16 cellular contexts compared by ENCODE assay signal in genomic region chr7:152866791-152867481, GRCh38.
A peak's percentile ranks its signal among the peaks of the same experiment; 100 is the strongest.
DNase-seq lines count a peak whose midpoint lies in the region; ATAC-seq and TF ChIP-seq lines count a peak whose summit lies in the region.
"Had no signal": no experiment of that assay in that cellular context is flagged by ENCODE, and none has a peak within 500 bp of the region (broad histone marks: within the 10 kb centered on the region; RNA-seq: fewer than 3 reads in every experiment).

No MANE protein-coding gene starts in this region.

- no peak for ATAC-seq in activated T-cell treated with anti-CD3 and anti-CD28 coated beads, Interleukin-2, amount 50 U/mL, for 72 hours (replicated peaks in 1 of 2)
- no peak for ATAC-seq in stimulated activated effector memory CD8-positive, alpha-beta T cell treated with anti-CD3 and anti-CD28 coated beads, Interleukin-12 subunit alpha, Interleukin-12 subunit beta, amount 100 ng/mL, for 72 hours
- no peak for ATAC-seq in SK-N-SH treated with all-trans-retinoic acid at 6 μM for 48 hours
- ATAC-seq: Right ventricle myocardium inferior had no signal

- H3K27me3 Mint-ChIP-seq in activated T-cell treated with anti-CD3 and anti-CD28 coated beads, Interleukin-2, amount 50 U/mL, for 72 hours (ENCODE audit: low read depth): no peaks in the 10 kb centered on the region
- H3K27me3 Mint-ChIP-seq in chondrocyte (ENCODE audit: low read depth): no peaks in the 10 kb centered on the region
- H3K27me3 Mint-ChIP-seq: B cell had no signal

- no peaks in the 10 kb centered on the region for H3K9me3 Mint-ChIP-seq in activated T-cell treated with anti-CD3 and anti-CD28 coated beads, Interleukin-2, amount 50 U/mL, for 72 hours
- no peaks in the 10 kb centered on the region for H3K9me3 Mint-ChIP-seq in chondrocyte (ENCODE audit: low read depth)
- no peaks in the 10 kb centered on the region for H3K9me3 Mint-ChIP-seq in stimulated activated effector memory CD8-positive, alpha-beta T cell treated with anti-CD3 and anti-CD28 coated beads, Interleukin-12 subunit alpha, Interleukin-12 subunit beta, amount 100 ng/mL, for 72 hours

- peak overlapping the region; percentile 48 for H3K27ac Mint-ChIP-seq in activated T-cell treated with anti-CD3 and anti-CD28 coated beads, Interleukin-2, amount 50 U/mL, for 72 hours
- peak overlapping the region; percentile 74 for H3K27ac Mint-ChIP-seq in chondrocyte (ENCODE audit: unreplicated experiment)
- peak overlapping the region; percentile 26 for H3K27ac Mint-ChIP-seq in stimulated activated effector memory CD8-positive, alpha-beta T cell treated with anti-CD3 and anti-CD28 coated beads, Interleukin-12 subunit alpha, Interleukin-12 subunit beta, amount 100 ng/mL, for 72 hours
- H3K27ac Mint-ChIP-seq: B cell had no signal

- no peak overlapping the region for H3K4me3 Mint-ChIP-seq in activated T-cell treated with anti-CD3 and anti-CD28 coated beads, Interleukin-2, amount 50 U/mL, for 72 hours
- H3K4me3 Mint-ChIP-seq in chondrocyte (ENCODE audit: unreplicated experiment): no peak overlapping the region
- no peak overlapping the region for H3K4me3 Mint-ChIP-seq in stimulated activated effector memory CD8-positive, alpha-beta T cell treated with anti-CD3 and anti-CD28 coated beads, Interleukin-12 subunit alpha, Interleukin-12 subunit beta, amount 100 ng/mL, for 72 hours
- H3K4me3 Mint-ChIP-seq: B cell had no signal

- no peaks in the 10 kb centered on the region for H3K4me1 Mint-ChIP-seq in activated T-cell treated with anti-CD3 and anti-CD28 coated beads, Interleukin-2, amount 50 U/mL, for 72 hours (ENCODE audit: low read depth)
- H3K4me1 Mint-ChIP-seq in chondrocyte (ENCODE audit: low read depth): peaks cover 8% of the 10 kb centered on the region
- H3K4me1 Mint-ChIP-seq in stimulated activated effector memory CD8-positive, alpha-beta T cell treated with anti-CD3 and anti-CD28 coated beads, Interleukin-12 subunit alpha, Interleukin-12 subunit beta, amount 100 ng/mL, for 72 hours: peaks cover 1% of the 10 kb centered on the region
- H3K4me1 Mint-ChIP-seq: B cell had no signal

- no peak for DNase-seq in activated T-cell treated with anti-CD3 and anti-CD28 coated beads, Interleukin-2, amount 50 U/mL, for 72 hours
- DNase-seq in activated T-cell treated with anti-CD3 and anti-CD28 coated beads, Interleukin-2, amount 50 U/mL, for 1 hour: no peak
- DNase-seq in chondrocyte (ENCODE audit: low spot score): peak; percentile 88
- peak; percentile 51 for DNase-seq in mesenteric fat pad (ENCODE audit: low spot score)
- no peak for DNase-seq in stimulated activated effector memory CD8-positive, alpha-beta T cell treated with anti-CD3 and anti-CD28 coated beads, Interleukin-12 subunit alpha, Interleukin-12 subunit beta, amount 100 ng/mL, for 72 hours (ENCODE audit: low spot score in 2 of 2)
- DNase-seq in stimulated activated CD4-positive, alpha-beta T cell treated with anti-CD3 and anti-CD28 coated beads, Interleukin-12 subunit alpha, Interleukin-12 subunit beta, amount 100 ng/mL, for 4 hours: no peak
- no peak for DNase-seq in stimulated activated CD4-positive, alpha-beta T cell treated with anti-CD3 and anti-CD28 coated beads, Interleukin-15, amount 100 ng/mL, for 24 hours
- DNase-seq: DMS79 treated with DMSO at 0.1 percent for 48 hours, GOT3, NCI-H146, NCI-H2081, NCI-H446 treated with DMSO at 0.1 percent for 48 hours, NCI-H69 had no signal

- peaks cover 0 to 1% of the 10 kb centered on the region in 2 donors for H3K36me3 Mint-ChIP-seq in activated T-cell treated with anti-CD3 and anti-CD28 coated beads, Interleukin-2, amount 50 U/mL, for 72 hours (ENCODE audit: insufficient read depth in 2 of 2)
- H3K36me3 Mint-ChIP-seq in chondrocyte (ENCODE audit: low read depth): no peaks in the 10 kb centered on the region
- no peaks in the 10 kb centered on the region for H3K36me3 Mint-ChIP-seq in stimulated activated effector memory CD8-positive, alpha-beta T cell treated with anti-CD3 and anti-CD28 coated beads, Interleukin-12 subunit alpha, Interleukin-12 subunit beta, amount 100 ng/mL, for 72 hours

- TF ChIP-seq CTCF in chondrocyte (IDR thresholded peaks at IDR 0.05): no peak

TF ChIP-seq in SK-N-SH treated with all-trans-retinoic acid at 6 μM for 48 hours, 23 proteins besides CTCF, POLR2A, EP300 and RAD21:
- TF ChIP-seq BACH2 (CRISPR knock-in tag; IDR thresholded peaks at IDR 0.05; ENCODE audit: borderline replicate concordance) (no peak), RARB (CRISPR knock-in tag; IDR thresholded peaks at IDR 0.05) (no peak), ZNF8 (CRISPR knock-in tag; IDR thresholded peaks at IDR 0.05) (no peak), ZFP3 (CRISPR knock-in tag; IDR thresholded peaks at IDR 0.05) (no peak), GLIS3 (CRISPR knock-in tag; IDR thresholded peaks at IDR 0.05) (no peak), ZNF70 (CRISPR knock-in tag; IDR thresholded peaks at IDR 0.05) (no peak), SNAI2 (CRISPR knock-in tag; IDR thresholded peaks at IDR 0.05) (no peak)
TF ChIP-seq in SK-N-SH treated with all-trans-retinoic acid at 6 μM for 48 hours: peak in this region for 0.

Comparison
In these comparisons a context has a peak if more than half of its experiments do, and no peak if none do; other contexts are left out.
1. DNase-seq: peak in chondrocyte (single experiment) and mesenteric fat pad (single experiment); none in activated T-cell treated with anti-CD3 and anti-CD28 coated beads, Interleukin-2, amount 50 U/mL, for 72 hours (0 of 2), activated T-cell treated with anti-CD3 and anti-CD28 coated beads, Interleukin-2, amount 50 U/mL, for 1 hour (single experiment), stimulated activated effector memory CD8-positive, alpha-beta T cell treated with anti-CD3 and anti-CD28 coated beads, Interleukin-12 subunit alpha, Interleukin-12 subunit beta, amount 100 ng/mL, for 72 hours (0 of 2), stimulated activated CD4-positive, alpha-beta T cell treated with anti-CD3 and anti-CD28 coated beads, Interleukin-12 subunit alpha, Interleukin-12 subunit beta, amount 100 ng/mL, for 4 hours (single experiment) and stimulated activated CD4-positive, alpha-beta T cell treated with anti-CD3 and anti-CD28 coated beads, Interleukin-15, amount 100 ng/mL, for 24 hours (single experiment).
2. Peak in every context shown above with its lines, with median percentiles within 50 percentile points of each other: H3K27ac Mint-ChIP-seq.